Comparison of ENCODE assay signal across 8 cellular contexts in the genomic region with DNA sequence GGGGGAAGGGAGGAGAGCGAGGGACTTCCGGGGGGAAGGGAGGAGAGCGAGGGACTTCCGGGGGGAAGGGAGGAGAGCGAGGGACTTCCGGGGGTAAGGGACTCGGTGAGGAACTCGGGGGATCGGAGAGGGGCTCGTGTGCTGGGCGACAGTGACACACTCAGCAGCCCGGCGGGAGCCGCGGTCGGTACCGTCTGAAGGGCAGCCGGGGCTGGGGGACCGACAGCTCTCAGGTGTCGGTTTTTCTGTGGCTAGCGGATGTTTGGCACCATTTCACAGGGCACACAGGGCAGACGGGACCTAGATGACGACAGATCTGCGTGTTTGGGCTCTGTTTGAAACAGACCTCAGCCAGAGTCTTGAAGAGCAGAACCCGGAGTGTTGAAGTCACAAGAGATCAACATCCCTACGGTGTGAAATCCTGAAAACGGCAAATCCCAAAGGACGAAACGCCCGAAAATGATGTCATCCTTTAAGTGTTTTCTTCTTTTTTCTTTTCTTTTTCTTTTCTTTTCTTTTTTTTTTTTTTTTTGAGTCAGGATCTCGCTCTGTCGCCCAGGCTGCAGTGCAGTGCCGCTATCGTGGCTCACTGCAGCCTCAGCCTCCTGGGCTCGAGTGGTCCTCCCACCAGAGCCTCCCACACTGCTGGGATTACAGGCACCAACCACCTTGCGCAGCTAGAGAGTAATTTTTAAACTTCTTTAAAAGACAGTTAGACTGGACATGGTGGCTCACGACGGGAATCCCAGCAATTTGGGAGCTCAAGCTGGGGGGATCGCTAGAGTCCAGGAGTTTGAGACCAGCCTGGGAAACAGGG. TPM values are rescaled to one million over a fixed set of nuclear protein-coding genes. Genes with fewer than 3 reads are reported as not detected.
DNase-seq lines count a peak whose midpoint lies in the region; ATAC-seq and TF ChIP-seq lines count a peak whose summit lies in the region.

No MANE protein-coding gene starts in this region.

- H3K36me3 ChIP-seq in OCI-LY7 (ENCODE audit: insufficient read depth, low read length), result no peaks in the 10 kb centered on the region
- no peaks in the 10 kb centered on the region for H3K36me3 ChIP-seq in esophagus (ENCODE audit: control insufficient read depth in 2 of 2, insufficient read depth in 2 of 2, low read length in 1 of 2)
- H3K36me3 ChIP-seq in muscle layer of duodenum (ENCODE audit: control insufficient read depth in 1 of 2, insufficient read depth in 2 of 2, low read length in 2 of 2), result peaks cover 0 to 5% of the 10 kb centered on the region in 2 donors

- no peak for TF ChIP-seq CTCF in AG09319 (IDR thresholded peaks at IDR 0.05; ENCODE audit: low read depth, low read length)
- TF ChIP-seq CTCF in OCI-LY7 (conservative IDR thresholded peaks at IDR 0.05; ENCODE audit: low read length), result no peak

- TSS peak; percentile 98 for BruUV-seq in OCI-LY7 (replicated peaks; lab: Mats Ljungman, UMichigan)

- peak overlapping the region; percentile 78 for H3K27ac ChIP-seq in OCI-LY7 (ENCODE audit: low read depth, low read length, poor library complexity, severe bottlenecking)
- peak overlapping the region; percentile 95 to 100 for H3K27ac ChIP-seq in esophagus (ENCODE audit: low read depth in 2 of 2, low read length in 1 of 2)
- peak overlapping the region; percentile 99 for H3K27ac ChIP-seq in muscle layer of duodenum (ENCODE audit: low read length)

- intact Hi-C loops in OCI-LY7 (cut with micrococcal nuclease; ENCODE audit: unreplicated experiment), result loop anchor here (2.0 kb wide), 1 partner anchor 267 kb away; a partner anchor contains a TSS

- ATAC-seq in GM19023 (IDR thresholded peaks at IDR 0.05; ENCODE audit: unreplicated experiment), result peak; percentile 59
- ATAC-seq in HG03520 (IDR thresholded peaks at IDR 0.05; ENCODE audit: unreplicated experiment), result peak; percentile 57

- peak overlapping the region; percentile 54; the same call in 1 of the 2 replicates for H2AFZ ChIP-seq in OCI-LY7 (ENCODE audit: low read length)

- H3K9me2 ChIP-seq in OCI-LY7 (ENCODE audit: insufficient read depth, low read length), result no peaks in the 10 kb centered on the region

- DNase-seq in AG09319 (ENCODE audit: extremely low read depth, low read depth), result peak; percentile 54
- DNase-seq in OCI-LY7 (ENCODE audit: low spot score), result peak; percentile 85
- peak; percentile 87 for DNase-seq in activated T-cell treated with anti-CD3 and anti-CD28 coated beads, Interleukin-2, amount 50 U/mL, for 1 hour
- DNase-seq in stimulated activated CD8-positive, alpha-beta memory T cell treated with anti-CD3 and anti-CD28 coated beads, Interleukin-7, amount 100 ng/mL, for 1 hour (ENCODE audit: low read depth in 2 of 2), result peak; percentile 49 to 56

- H3K4me2 ChIP-seq in OCI-LY7 (ENCODE audit: low read length), result peak overlapping the region; percentile 94

- H3K27me3 ChIP-seq in esophagus (ENCODE audit: control insufficient read depth in 1 of 2, insufficient read depth in 2 of 2, low read length in 2 of 2) (no peaks in the 10 kb centered on the region), muscle layer of duodenum (ENCODE audit: low read depth, low read length) (no peaks in the 10 kb centered on the region)

- CTCF ChIA-PET in OCI-LY7 (lab: Charles Lee; ENCODE audit: unreplicated experiment), result interaction anchor here (0.6 to 1.1 kb wide), 2 partner anchors 205 to 383 kb away, joined by 3 to 5 read pairs; no protein-coding TSS in a partner anchor

- H4K20me1 ChIP-seq in OCI-LY7 (ENCODE audit: insufficient read depth, low read length), result no peaks in the 10 kb centered on the region

- peaks cover 7% of the 10 kb centered on the region; the same call in 1 of the 2 replicates for H3K79me2 ChIP-seq in OCI-LY7 (ENCODE audit: insufficient read depth, low read depth, low read length)

- POLR2A ChIA-PET in OCI-LY7 (lab: Charles Lee), result interaction anchor here (0.6 to 0.7 kb wide), 3 partner anchors 39 to 843 kb away, joined by 3 to 4 read pairs (median 4); no protein-coding TSS in a partner anchor

- 6% methylated on average over 35 to 38 of the region's 39 CpGs for WGBS in esophagus, 2 donors

- peaks cover 10% of the 10 kb centered on the region for H3K4me1 ChIP-seq in OCI-LY7 (ENCODE audit: insufficient read depth, low read length, poor library complexity, severe bottlenecking)
- H3K4me1 ChIP-seq in esophagus (ENCODE audit: control insufficient read depth in 2 of 2, insufficient read depth in 2 of 2, low read length in 1 of 2), result no peaks in the 10 kb centered on the region
- H3K4me1 ChIP-seq in muscle layer of duodenum (ENCODE audit: control insufficient read depth in 1 of 2, insufficient read depth in 2 of 2, low read length in 2 of 2), result peaks cover 0 to 4% of the 10 kb centered on the region in 2 donors

- H3K9me3 ChIP-seq in OCI-LY7 (ENCODE audit: low read length), result peaks cover 5% of the 10 kb centered on the region; the same call in 1 of the 2 replicates
- no peaks in the 10 kb centered on the region for H3K9me3 ChIP-seq in esophagus (ENCODE audit: control insufficient read depth in 2 of 2, insufficient read depth in 1 of 2, low read depth in 1 of 2, low read length in 1 of 2)
- H3K9me3 ChIP-seq in muscle layer of duodenum (ENCODE audit: control insufficient read depth in 1 of 2, low read length in 2 of 2), result no peaks in the 10 kb centered on the region

- H3K4me3 ChIP-seq in OCI-LY7 (ENCODE audit: low read depth, low read length, poor library complexity, severe bottlenecking) (peak overlapping the region; percentile 90), esophagus (ENCODE audit: low read depth in 1 of 2, low read length in 2 of 2) (peak overlapping the region; percentile 82), muscle layer of duodenum (ENCODE audit: low read depth in 1 of 2, low read length in 2 of 2) (peak overlapping the region; percentile 73 to 83)

RNA-seq across cellular contexts. Expression of a gene that starts 23.9 kb away (rescaled TPM):
- 8.6 and 9.9 TPM in 2 replicates for total RNA-seq in OCI-LY7 (2014; rRNA removed; shearing (Covaris generic))
- 8.2 and 9.4 TPM in 2 replicates for total RNA-seq in OCI-LY7 (2022)
- 1 to 10 TPM; 1.4 to 2.9 TPM for polyA plus RNA-seq in esophagus

RNA-seq across cellular contexts. Expression of a gene that starts 41.1 kb away (rescaled TPM):
- total RNA-seq in OCI-LY7 (2014; rRNA removed; shearing (Covaris generic)), result not detected in 2 replicates
- total RNA-seq in OCI-LY7 (2022), result not detected in 2 replicates
- under 1 TPM; 0.14 to 0.16 TPM for polyA plus RNA-seq in esophagus

Comparison
In these comparisons a context has a peak if more than half of its experiments do, and no peak if none do; other contexts are left out.
1. Peak in every context shown above with its lines: DNase-seq, ATAC-seq, H3K4me3 ChIP-seq and H3K27ac ChIP-seq.